ENCODE assay signal across 10 cellular contexts in the genomic region with DNA sequence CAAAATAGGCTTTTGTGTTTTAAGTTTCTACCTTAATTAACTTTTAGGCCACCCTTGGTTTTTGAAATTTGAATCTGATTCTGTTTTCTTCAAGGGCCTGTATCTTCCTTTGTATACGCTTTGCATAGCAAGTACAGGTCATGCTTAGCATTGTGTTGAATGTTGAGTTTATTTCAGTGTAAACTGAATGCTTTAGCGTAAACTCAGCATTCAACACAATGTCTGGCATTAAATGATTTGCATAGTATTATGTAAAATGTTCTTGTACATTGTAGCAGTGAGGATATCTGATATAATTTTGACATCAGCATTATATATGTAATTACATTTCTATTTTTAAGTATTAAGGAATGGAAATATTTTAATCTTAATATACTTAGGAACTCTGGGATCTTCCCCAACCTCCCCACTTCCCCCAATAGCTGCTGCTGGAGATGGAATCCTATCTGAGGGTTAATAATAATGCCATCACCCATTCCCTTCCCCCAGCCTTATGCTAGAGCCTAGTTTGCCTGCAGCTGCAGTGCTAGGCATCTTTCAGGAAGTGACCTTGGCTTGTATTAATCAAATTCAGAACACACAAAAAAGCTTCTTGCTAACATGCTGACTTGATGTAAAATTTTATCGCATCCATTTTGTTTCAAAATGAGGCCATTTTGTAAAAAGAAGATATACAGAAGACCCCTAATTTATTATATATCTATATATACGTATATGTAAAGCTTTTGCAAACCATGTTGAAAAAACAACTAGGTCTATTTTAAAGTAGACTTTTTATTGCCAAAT.
DNase-seq lines count a peak whose midpoint lies in the region; ATAC-seq and TF ChIP-seq lines count a peak whose summit lies in the region.
"Had no signal": no experiment of that assay in that cellular context is flagged by ENCODE, and none has a peak within 500 bp of the region (broad histone marks: within the 10 kb centered on the region; RNA-seq: fewer than 3 reads in every experiment).

No MANE protein-coding gene starts in this region.

- CTCF ChIA-PET in PC-3 (lab: Charles Lee): no interaction called here

- no peaks in the 10 kb centered on the region for H3F3A ChIP-seq in PC-3 (ENCODE audit: low read length, unreplicated experiment)

- intact Hi-C loops in PC-3 (cut with micrococcal nuclease): loop anchor here (5.0 kb wide), 1 partner anchor 47 kb away; no protein-coding TSS in a partner anchor

- H3K27me3 ChIP-seq in PC-3 (ENCODE audit: low read length): no peaks in the 10 kb centered on the region

- in situ Hi-C loops in ACHN (cut with HindIII; ENCODE audit: low pct_ligation_motif_present, low pct_unique_long_range_greater_than_20kb, low sequenced_read_pairs): no loop called here

- H3K27ac ChIP-seq in PC-3 (ENCODE audit: low read length): no peak overlapping the region
- H3K27ac ChIP-seq: HL-60 had no signal

- no TSS peak for BruUV-seq in PC-3 (replicated peaks; lab: Mats Ljungman, UMichigan)

- peak overlapping the region; percentile 72; the same call in 1 of the 2 replicates for H3K4me2 ChIP-seq in PC-3 (ENCODE audit: low read length)

- H3K4me3 ChIP-seq in HFF-Myc (replicated peaks; ENCODE audit: low read depth, low read length): no peak overlapping the region
- H3K4me3 ChIP-seq in PC-3 (ENCODE audit: low read length): no peak overlapping the region
- no peak overlapping the region for H3K4me3 ChIP-seq in foreskin fibroblast (ENCODE audit: low read depth in 1 of 2, low read length in 2 of 2)

- H3K4me1 ChIP-seq in PC-3 (ENCODE audit: insufficient read depth, low read length): peaks cover 44% of the 10 kb centered on the region

- H2AFZ ChIP-seq in PC-3 (ENCODE audit: low read length): peak overlapping the region; percentile 33; the same call in 1 of the 2 replicates

- no peaks in the 10 kb centered on the region for H3K9me2 ChIP-seq in PC-3 (replicated peaks; ENCODE audit: low read length)

- TF ChIP-seq CTCF in HFF-Myc (IDR thresholded peaks at IDR 0.05; ENCODE audit: low read depth, low read length, missing control alignments) (no peak), PC-3 (conservative IDR thresholded peaks at IDR 0.05; ENCODE audit: low read depth, low read length) (no peak), foreskin fibroblast (IDR thresholded peaks at IDR 0.05; ENCODE audit: low read depth, low read length) (no peak)

- H3K9me3 ChIP-seq in PC-3 (ENCODE audit: low read length): no peaks in the 10 kb centered on the region

- POLR2A ChIA-PET in PC-3 (lab: Charles Lee; ENCODE audit: unreplicated experiment): interaction anchor here (0.7 kb wide), 1 partner anchor 43 kb away, joined by 3 read pairs; no protein-coding TSS in a partner anchor

- peaks cover 90% of the 10 kb centered on the region for H3K79me2 ChIP-seq in PC-3 (ENCODE audit: low read length)

- no peak for ATAC-seq in PC-3
- ATAC-seq in GM18907 (IDR thresholded peaks at IDR 0.05; ENCODE audit: unreplicated experiment): no peak
- ATAC-seq: activated T-cell treated with anti-CD3 and anti-CD28 coated beads, Interleukin-2, amount 50 U/mL, for 4 hours had no signal

- H3K9ac ChIP-seq in PC-3 (ENCODE audit: low read length): no peak overlapping the region

- H3K36me3 ChIP-seq in PC-3 (ENCODE audit: low read depth, low read length): peaks cover 16% of the 10 kb centered on the region

- DNase-seq in ACHN (peak; percentile 33), HFF-Myc (ENCODE audit: extremely low read depth, low read depth) (peak; percentile 41), PC-3 (peak; percentile 26), foreskin fibroblast (peak; percentile 38 to 72), 8988T (no peak), mucosa of gallbladder (ENCODE audit: low spot score) (no peak)
- DNase-seq in activated T-cell treated with anti-CD3 and anti-CD28 coated beads, Interleukin-2, amount 50 U/mL, for 48 hours: no peak
- DNase-seq: activated T-cell treated with anti-CD3 and anti-CD28 coated beads, Interleukin-2, amount 50 U/mL, for 4 hours had no signal

- H4K20me1 ChIP-seq in PC-3 (ENCODE audit: low read length): no peaks in the 10 kb centered on the region

Comparison
In these comparisons a context has a peak if more than half of its experiments do, and no peak if none do; other contexts are left out.
1. DNase-seq: peak in ACHN (single experiment), HFF-Myc (single experiment), PC-3 (single experiment) and foreskin fibroblast (2 of 2); none in activated T-cell treated with anti-CD3 and anti-CD28 coated beads, Interleukin-2, amount 50 U/mL, for 48 hours (0 of 2), 8988T (single experiment) and mucosa of gallbladder (single experiment).